ENCODE assay signal across 11 cellular contexts in the genomic region with DNA sequence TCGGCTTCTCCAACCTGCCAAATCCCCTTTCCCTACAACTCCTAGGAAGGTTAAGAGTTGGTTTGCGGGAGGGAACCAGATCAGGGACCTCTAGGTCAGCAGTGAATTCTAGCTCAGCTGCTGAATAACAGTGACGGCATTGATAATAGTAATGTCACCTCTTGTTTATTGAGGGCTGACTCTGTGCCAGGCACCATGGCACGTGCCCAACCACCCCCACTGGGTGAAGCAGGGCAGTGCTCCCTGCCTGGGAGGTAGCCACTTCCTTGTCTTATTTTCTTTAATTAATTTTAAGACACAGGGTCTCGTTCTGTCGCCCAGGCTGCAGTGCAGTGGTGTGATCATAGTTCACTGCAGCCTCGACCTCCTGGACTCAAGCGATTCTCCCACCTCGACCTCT. TPM values are rescaled to one million over a fixed set of nuclear protein-coding genes. Genes with fewer than 3 reads are reported as not detected.
DNase-seq lines count a peak whose midpoint lies in the region; ATAC-seq and TF ChIP-seq lines count a peak whose summit lies in the region.
"Had no signal": no experiment of that assay in that cellular context is flagged by ENCODE, and none has a peak within 500 bp of the region (broad histone marks: within the 10 kb centered on the region; RNA-seq: fewer than 3 reads in every experiment).

No MANE protein-coding gene starts in this region.

- no peaks in the 10 kb centered on the region for H3K36me3 ChIP-seq in Caco-2 (ENCODE audit: control insufficient read depth, insufficient read depth, low read length)
- no peaks in the 10 kb centered on the region for H3K36me3 ChIP-seq in esophagus squamous epithelium
- H3K36me3 ChIP-seq in prostate gland, result no peaks in the 10 kb centered on the region

- H3K4me3 ChIP-seq in Caco-2 (ENCODE audit: low read depth, low read length), result no peak overlapping the region
- peak overlapping the region in 1 of 4 donors; percentile 3 for H3K4me3 ChIP-seq in esophagus squamous epithelium
- no peak overlapping the region for H3K4me3 ChIP-seq in prostate gland

- no peak for DNase-seq in Caco-2
- DNase-seq in RWPE1 (ENCODE audit: low spot score), result no peak
- DNase-seq in esophagus squamous epithelium (lab: John Stamatoyannopoulos, UW), result no peak
- no peak for DNase-seq in prostate gland (ENCODE audit: low spot score)
- DNase-seq in iPS-NIHi7 (ENCODE audit: extremely low spot score), result no peak
- no peak for DNase-seq in posterior vena cava (ENCODE audit: low spot score)
- DNase-seq: NCI-H1048 had no signal

- no peak for ATAC-seq in HG03139 (IDR thresholded peaks at IDR 0.05; ENCODE audit: unreplicated experiment)
- no peak for ATAC-seq in HG02763 (IDR thresholded peaks at IDR 0.05; ENCODE audit: unreplicated experiment)

- no peak overlapping the region for H3K4me3 Mint-ChIP-seq in Caco-2 (ENCODE audit: unreplicated experiment)

- H3K9me3 ChIP-seq in Caco-2 (no peaks in the 10 kb centered on the region), esophagus squamous epithelium (no peaks in the 10 kb centered on the region), prostate gland (no peaks in the 10 kb centered on the region)

- no peak for TF ChIP-seq POLR2A in esophagus squamous epithelium (IDR thresholded peaks at IDR 0.05)
- TF ChIP-seq POLR2A in prostate gland (IDR thresholded peaks at IDR 0.05), result no peak

- TF ChIP-seq CTCF in Caco-2 (IDR thresholded peaks at IDR 0.05; ENCODE audit: insufficient read depth in 1 of 2, low read depth in 1 of 2, low read length in 1 of 2, severe bottlenecking in 1 of 2, unreplicated experiment in 1 of 2) (no peak), RWPE1 (conservative IDR thresholded peaks at IDR 0.05; ENCODE audit: low read depth) (no peak), esophagus squamous epithelium (IDR thresholded peaks at IDR 0.05) (no peak), prostate gland (IDR thresholded peaks at IDR 0.05) (no peak)

- no peaks in the 10 kb centered on the region for H3K36me3 Mint-ChIP-seq in Caco-2 (ENCODE audit: insufficient read depth, unreplicated experiment)

- H3K4me1 Mint-ChIP-seq in Caco-2 (ENCODE audit: low read depth, unreplicated experiment), result peaks cover 20% of the 10 kb centered on the region

- BruUV-seq in Caco-2 (replicated peaks; lab: Mats Ljungman, UMichigan), result no TSS peak

- 47 to 50% methylated on average over 9 of the region's 9 CpGs for WGBS in esophagus squamous epithelium, 2 donors
- WGBS in prostate gland, result 68% methylated on average over 9 of the region's 9 CpGs

- POLR2A ChIA-PET in Caco-2 (lab: Charles Lee) (no interaction called here), RWPE1 (lab: Yijun Ruan, JAX; ENCODE audit: low non-redundant PET) (no interaction called here)

- H3K27me3 ChIP-seq in Caco-2 (replicated peaks; ENCODE audit: control insufficient read depth, insufficient read depth, low read length), result no peaks in the 10 kb centered on the region
- H3K27me3 ChIP-seq in esophagus squamous epithelium, result no peaks in the 10 kb centered on the region
- H3K27me3 ChIP-seq in prostate gland (replicated peaks; ENCODE audit: insufficient read depth), result no peaks in the 10 kb centered on the region

- intact Hi-C loops in Caco-2 (cut with micrococcal nuclease; ENCODE audit: unreplicated experiment) (no loop called here), esophagus squamous epithelium (cut with DNase I) (no loop called here), prostate gland (cut with DNase I) (no loop called here), posterior vena cava (cut with DNase I) (loop anchor here in 1 of 2 donors (10.0 kb wide), 1 partner anchor 178 kb away; a partner anchor contains a TSS)

- H3K27ac Mint-ChIP-seq in Caco-2 (ENCODE audit: unreplicated experiment), result peak overlapping the region; percentile 22

- H3K4me1 ChIP-seq in Caco-2, result peaks cover 42% of the 10 kb centered on the region
- H3K4me1 ChIP-seq in esophagus squamous epithelium, result peaks cover 45 to 95% (median 49%) of the 10 kb centered on the region in 3 donors
- peaks cover 4% of the 10 kb centered on the region for H3K4me1 ChIP-seq in prostate gland (replicated peaks)

- no peaks in the 10 kb centered on the region for H3K27me3 Mint-ChIP-seq in Caco-2 (ENCODE audit: insufficient read depth, unreplicated experiment)

- CTCF ChIA-PET in Caco-2 (lab: Charles Lee), result no interaction called here
- CTCF ChIA-PET in RWPE1 (lab: Yijun Ruan, JAX), result interaction anchor here (1.4 kb wide), 1 partner anchor 13 kb away, joined by 6 read pairs; no protein-coding TSS in a partner anchor

- H3K9me3 Mint-ChIP-seq in Caco-2 (ENCODE audit: unreplicated experiment), result no peaks in the 10 kb centered on the region

- H3K27ac ChIP-seq in RWPE1 (peak overlapping the region; percentile 100), esophagus squamous epithelium (peak overlapping the region; percentile 89 to 98 (median 94)), prostate gland (peak overlapping the region; percentile 41 to 61)

RNA-seq across cellular contexts. Expression of a gene that starts 5.5 kb away (rescaled TPM):
- total RNA-seq in Caco-2 (2022), result 61.5 and 68.1 TPM in 2 replicates
- 1,000 to 10,000 TPM in 2 of 4 donors, 100 to 1,000 TPM in 2; 504 to 1,677 (median 860) TPM for total RNA-seq in esophagus squamous epithelium
- 10 to 100 TPM; 39.4 to 64.3 TPM for total RNA-seq in prostate gland
- 10 to 100 TPM; 23.8 to 24.1 TPM for total RNA-seq in posterior vena cava

RNA-seq across cellular contexts. Expression of a gene that starts 15.6 kb away (rescaled TPM):
- total RNA-seq in Caco-2 (2022) (0.14 and 0.67 TPM in 2 replicates), esophagus squamous epithelium (1 to 10 TPM in 1 of 4 donors, under 1 TPM in 3; 0.22 to 5.6 (median 0.49) TPM), prostate gland (under 1 TPM; 0.74 to 0.77 TPM), posterior vena cava (1 to 10 TPM in 1 of 2 donors, under 1 TPM in 1; 0.86 to 1.1 TPM)
- total RNA-seq: HT1080, RPMI7951 had no signal
